Comparison of ENCODE assay signal across 9 cellular contexts in genomic region chr1:235093013-235093618, GRCh38. TPM values are rescaled to one million over a fixed set of nuclear protein-coding genes. Genes with fewer than 3 reads are reported as not detected.
DNase-seq lines count a peak whose midpoint lies in the region; ATAC-seq, FAIRE-seq and TF ChIP-seq lines count a peak whose summit lies in the region.
"Had no signal": no experiment of that assay in that cellular context is flagged by ENCODE, and none has a peak within 500 bp of the region (broad histone marks: within the 10 kb centered on the region; RNA-seq: fewer than 3 reads in every experiment).

No MANE protein-coding gene starts in this region.

- H3K9me3 Mint-ChIP-seq in endodermal cell, result no peaks in the 10 kb centered on the region
- H3K9me3 Mint-ChIP-seq: CD4-positive, CD25-positive, alpha-beta regulatory T cell had no signal

- H3K9me3 ChIP-seq in endodermal cell (ENCODE audit: control insufficient read depth, low read length), result no peaks in the 10 kb centered on the region

- no peaks in the 10 kb centered on the region for H3K27me3 Mint-ChIP-seq in endodermal cell (ENCODE audit: insufficient read depth)

- peak overlapping the region; percentile 37 for H3K4me3 Mint-ChIP-seq in endodermal cell

- H3K9ac ChIP-seq in endodermal cell (ENCODE audit: extremely low read depth, low read length, poor library complexity, severe bottlenecking), result no peak overlapping the region

- 57 to 67% methylated on average over 20 to 21 of the region's 23 CpGs for WGBS in endodermal cell (ENCODE audit: insufficient coverage in 1 of 2, insufficient read length in 1 of 2), 2 experiments

- no peaks in the 10 kb centered on the region for H3K36me3 ChIP-seq in endodermal cell (ENCODE audit: control insufficient read depth, insufficient read depth, low read length)

- H3K4me3 ChIP-seq in endodermal cell (ENCODE audit: low read length), result no peak overlapping the region

- DNase-seq in NCI-H146 (lab: John Stamatoyannopoulos, UW), result peak; percentile 61
- no peak for DNase-seq in NCI-H146 treated with DMSO at 0.1 percent for 48 hours (lab: John Stamatoyannopoulos, UW; ENCODE audit: unreplicated experiment)
- peak; percentile 58 for DNase-seq in NCI-H524 treated with DMSO at 0.1 percent for 48 hours (lab: John Stamatoyannopoulos, UW)
- DNase-seq in endodermal cell, result peak; percentile 91
- DNase-seq in midbrain (lab: John Stamatoyannopoulos, UW), result peak; percentile 54
- no peak for DNase-seq in GM12891 (ENCODE audit: insufficient read length, low spot score)

- H3K36me3 Mint-ChIP-seq in endodermal cell (ENCODE audit: low read depth), result no peaks in the 10 kb centered on the region
- H3K36me3 Mint-ChIP-seq: CD4-positive, CD25-positive, alpha-beta regulatory T cell had no signal

- peaks cover 9% of the 10 kb centered on the region for H3K4me1 ChIP-seq in endodermal cell (ENCODE audit: control insufficient read depth, insufficient read depth, low read length)

- peak overlapping the region; percentile 54 for H3K27ac Mint-ChIP-seq in endodermal cell

- TF ChIP-seq CTCF in endodermal cell (conservative IDR thresholded peaks at IDR 0.05), result peak; percentile 9

- ATAC-seq in GM19023 (IDR thresholded peaks at IDR 0.05; ENCODE audit: unreplicated experiment) (no peak), HG02852 (IDR thresholded peaks at IDR 0.05; ENCODE audit: unreplicated experiment) (no peak)

- peaks cover 21% of the 10 kb centered on the region for H3K4me1 Mint-ChIP-seq in endodermal cell

- FAIRE-seq in GM12891 (lab: Jason Lieb, UNC), result no peak

- no peaks in the 10 kb centered on the region for H3K27me3 ChIP-seq in endodermal cell (ENCODE audit: control insufficient read depth, insufficient read depth, low read length, poor library complexity, severe bottlenecking)

- H3K27ac ChIP-seq in endodermal cell (ENCODE audit: low read depth, low read length), result no peak overlapping the region

- TF ChIP-seq POLR2A in GM12891 (IDR thresholded peaks at IDR 0.05; ENCODE audit: low read depth, low read length), result no peak

TF ChIP-seq in GM12891, 5 proteins besides CTCF, POLR2A, EP300 and RAD21:
- TF ChIP-seq SPI1 (IDR thresholded peaks at IDR 0.05; ENCODE audit: low read depth, low read length), result no peak
- no peak for TF ChIP-seq POU2F2 (IDR thresholded peaks at IDR 0.05; ENCODE audit: low read depth, low read length)
- no peak for TF ChIP-seq PAX5 (IDR thresholded peaks at IDR 0.05; ENCODE audit: insufficient read depth, low read length, severe bottlenecking)
- no peak for TF ChIP-seq TAF1 (IDR thresholded peaks at IDR 0.05; ENCODE audit: low read depth, low read length)
- no peak for TF ChIP-seq POLR2AphosphoS5 (IDR thresholded peaks at IDR 0.05; ENCODE audit: low read depth, low read length)

RNA-seq across cellular contexts. Expression of gene TOMM20, which starts 35.5 kb away (rescaled TPM):
- total RNA-seq in endodermal cell, result 100 to 1,000 TPM; 237 to 252 TPM
- polyA plus RNA-seq in endodermal cell (2013, experiment 1 of 2), result 237 TPM
- 220 TPM for polyA plus RNA-seq in endodermal cell (2013, experiment 2 of 2)
- 88.5 TPM for polyA plus RNA-seq in GM12891 (2012; ENCODE audit: low read depth, missing spikeins)

Comparison
In these comparisons a context has a peak if more than half of its experiments do, and no peak if none do; other contexts are left out.
1. DNase-seq: peak in NCI-H146 (single experiment), NCI-H524 treated with DMSO at 0.1 percent for 48 hours (single experiment), endodermal cell (single experiment) and midbrain (single experiment); none in NCI-H146 treated with DMSO at 0.1 percent for 48 hours (single experiment) and GM12891 (single experiment).